34 cellular contexts compared by ENCODE assay signal in genomic region chr3:39171860-39172259, GRCh38. TPM values are rescaled to one million over a fixed set of nuclear protein-coding genes. Genes with fewer than 3 reads are reported as not detected.
"Had no signal": no experiment of that assay in that cellular context is flagged by ENCODE, and none has a peak within 500 bp of the region (broad histone marks: within the 10 kb centered on the region; RNA-seq: fewer than 3 reads in every experiment).

No MANE protein-coding gene starts in this region.

- H3K27ac ChIP-seq: coronary artery, esophagus squamous epithelium, heart right ventricle, left lung, ovary, psoas muscle, skin epidermis, spleen, thoracic aorta, tibial nerve, upper lobe of right lung, uterus had no signal

- H3K27me3 Mint-ChIP-seq: effector memory CD8-positive, alpha-beta T cell; naive thymus-derived CD4-positive, alpha-beta T cell; stimulated activated naive B cell treated with anti-CD40 and anti-IgM and Interleukin-4, amounts not matched to agents 10 μg/mL and 1 μg/mL and 100 μg/mL, for 72 hours; stimulated activated naive CD8-positive, alpha-beta T cell treated with anti-CD3 and anti-CD28 coated beads, Interleukin-15, Interleukin-2, amounts not matched to agents 100 ng/mL and 50 ng/mL, for 24 hours had no signal

- FAIRE-seq: endometrium, islet of Langerhans had no signal

- H3K27ac Mint-ChIP-seq: mesothelial cell of epicardium; stimulated activated naive B cell treated with anti-CD40 and anti-IgM and Interleukin-4, amounts not matched to agents 10 μg/mL and 1 μg/mL and 100 μg/mL, for 72 hours; stimulated activated naive CD8-positive, alpha-beta T cell treated with anti-CD3 and anti-CD28 coated beads, Interleukin-15, Interleukin-2, amounts not matched to agents 100 ng/mL and 50 ng/mL, for 24 hours had no signal

- H3K9me3 Mint-ChIP-seq: effector memory CD8-positive, alpha-beta T cell; stimulated activated naive B cell treated with anti-CD40 and anti-IgM and Interleukin-4, amounts not matched to agents 10 μg/mL and 1 μg/mL and 100 μg/mL, for 72 hours; stimulated activated naive CD8-positive, alpha-beta T cell treated with anti-CD3 and anti-CD28 coated beads, Interleukin-15, Interleukin-2, amounts not matched to agents 100 ng/mL and 50 ng/mL, for 24 hours had no signal

- H3K9me3 ChIP-seq: esophagus squamous epithelium, heart right ventricle, left lung, ovary, psoas muscle, spleen, thoracic aorta, tibial nerve, upper lobe of right lung, uterus had no signal

- ATAC-seq: effector memory CD8-positive, alpha-beta T cell; heart right ventricle; left lung; naive thymus-derived CD4-positive, alpha-beta T cell; psoas muscle; right cardiac atrium; stimulated activated naive B cell treated with anti-CD40 and anti-IgM and Interleukin-4, amounts not matched to agents 10 μg/mL and 1 μg/mL and 100 μg/mL, for 72 hours; upper lobe of right lung had no signal

- H3K27me3 ChIP-seq: esophagus squamous epithelium, heart right ventricle, left lung, ovary, spleen, tibial nerve, upper lobe of right lung, uterus had no signal

- H3K4me3 Mint-ChIP-seq: effector memory CD8-positive, alpha-beta T cell; mesothelial cell of epicardium; naive thymus-derived CD4-positive, alpha-beta T cell; nephron; stimulated activated naive B cell treated with anti-CD40 and anti-IgM and Interleukin-4, amounts not matched to agents 10 μg/mL and 1 μg/mL and 100 μg/mL, for 72 hours; stimulated activated naive CD8-positive, alpha-beta T cell treated with anti-CD3 and anti-CD28 coated beads, Interleukin-15, Interleukin-2, amounts not matched to agents 100 ng/mL and 50 ng/mL, for 24 hours had no signal

- H3K36me3 Mint-ChIP-seq: mesothelial cell of epicardium; stimulated activated naive B cell treated with anti-CD40 and anti-IgM and Interleukin-4, amounts not matched to agents 10 μg/mL and 1 μg/mL and 100 μg/mL, for 72 hours had no signal

- H3K4me3 ChIP-seq: coronary artery, esophagus squamous epithelium, heart right ventricle, left lung, ovary, psoas muscle, skin epidermis, spleen, thoracic aorta, tibial nerve, upper lobe of right lung, uterus had no signal

- H3K36me3 ChIP-seq: esophagus squamous epithelium, heart right ventricle, left lung, ovary, spleen, thoracic aorta, tibial nerve, upper lobe of right lung, uterus had no signal

- DNase-seq: dermis blood vessel endothelial cell; effector memory CD8-positive, alpha-beta T cell; erythroblast; esophagus squamous epithelium; foreskin melanocyte; glutamatergic neuron; heart right ventricle; hippocampal formation; kidney glomerular epithelial cell; left lung; mesenchymal stem cell; naive thymus-derived CD4-positive, alpha-beta T cell; occipital lobe; ovary; posterior cingulate gyrus; psoas muscle; right cardiac atrium; spleen; stimulated activated CD4-positive, alpha-beta T cell treated with anti-CD3 and anti-CD28 coated beads, Interleukin-2, amount 100 ng/mL, for 48 hours; stimulated activated naive B cell treated with anti-CD40 and anti-IgM and Interleukin-4, amounts not matched to agents 10 μg/mL and 1 μg/mL and 100 μg/mL, for 72 hours; upper lobe of right lung; uterus had no signal

RNA-seq across cellular contexts. Expression of gene XIRP1, which starts 20.5 kb away (rescaled TPM):
- total RNA-seq: dermis blood vessel endothelial cell, lower leg skin, lung microvascular endothelial cell, mesothelial cell of epicardium, occipital lobe, renal cortical epithelial cell, tibial nerve, upper lobe of right lung had no signal
- polyA plus RNA-seq: naive thymus-derived CD4-positive, alpha-beta T cell had no signal
